Comparison of ENCODE assay signal across 23 cellular contexts in the genomic region with DNA sequence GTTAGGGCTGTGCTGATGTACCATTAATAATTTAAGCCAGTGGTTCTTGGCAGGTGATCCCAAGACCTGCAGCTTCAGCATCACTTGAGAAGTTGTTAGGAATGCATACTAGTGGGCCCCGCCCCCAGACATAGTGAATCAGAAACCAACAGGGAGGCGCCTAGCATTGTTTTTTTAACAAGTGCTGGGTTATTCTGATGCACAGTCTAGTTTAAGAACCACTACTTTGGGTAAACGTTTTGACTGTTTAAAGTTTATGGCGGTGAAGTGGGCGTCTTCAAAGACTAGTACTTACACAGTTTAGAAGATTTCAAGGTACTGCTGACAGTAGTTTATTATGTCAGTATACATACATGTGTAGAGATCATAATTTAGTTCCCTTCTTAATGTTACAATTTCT.
"Had no signal": no experiment of that assay in that cellular context is flagged by ENCODE, and none has a peak within 500 bp of the region (broad histone marks: within the 10 kb centered on the region; RNA-seq: fewer than 3 reads in every experiment).

No MANE protein-coding gene starts in this region.

- H3K27ac ChIP-seq: heart right ventricle, left lung, pancreas, psoas muscle, right atrium auricular region, spleen, upper lobe of right lung, VCaP had no signal

- H3K27me3 Mint-ChIP-seq: activated naive CD8-positive, alpha-beta T cell treated with anti-CD3 and anti-CD28 coated beads, Interleukin-2, amount 10 ng/mL, durations not matched to agents 7 days and 5 days; naive thymus-derived CD8-positive, alpha-beta T cell had no signal

- H3K27ac Mint-ChIP-seq: activated naive CD8-positive, alpha-beta T cell treated with anti-CD3 and anti-CD28 coated beads, Interleukin-2, amount 10 ng/mL, durations not matched to agents 7 days and 5 days; activated T-helper 2 cell treated with anti-CD3 and anti-CD28 coated beads, Interferon-gamma antibody, Interleukin-2, Interleukin-4, amounts not matched to agents 10 μg/mL and 5 μg/mL and 100 μg/mL, durations not matched to agents 14 hours and 24 hours and 36 hours had no signal

- H3K4me3 ChIP-seq: heart right ventricle, left lung, lung, pancreas, psoas muscle, right atrium auricular region, spleen, upper lobe of right lung had no signal

- H3K4me3 Mint-ChIP-seq: activated naive CD8-positive, alpha-beta T cell treated with anti-CD3 and anti-CD28 coated beads, Interleukin-2, amount 10 ng/mL, durations not matched to agents 7 days and 5 days; naive thymus-derived CD8-positive, alpha-beta T cell had no signal

- H3K27me3 ChIP-seq: left lung, pancreas, right atrium auricular region, spleen, upper lobe of right lung had no signal

- H3K9me3 ChIP-seq: heart right ventricle, left lung, pancreas, psoas muscle, right atrium auricular region, SK-N-SH, spleen, upper lobe of right lung had no signal

- H3K36me3 Mint-ChIP-seq: activated naive CD8-positive, alpha-beta T cell treated with anti-CD3 and anti-CD28 coated beads, Interleukin-2, amount 10 ng/mL, durations not matched to agents 7 days and 5 days had no signal

- H3K4me1 Mint-ChIP-seq: activated naive CD8-positive, alpha-beta T cell treated with anti-CD3 and anti-CD28 coated beads, Interleukin-2, amount 10 ng/mL, durations not matched to agents 7 days and 5 days; naive thymus-derived CD8-positive, alpha-beta T cell had no signal

- ATAC-seq: activated CD4-positive, CD25-positive, alpha-beta regulatory T cell treated with anti-CD3 and anti-CD28 coated beads, Interleukin-2, amount 50 U/mL, for 24 hours; heart right ventricle; left lung; naive thymus-derived CD8-positive, alpha-beta T cell; pancreas; psoas muscle; stimulated activated naive CD8-positive, alpha-beta T cell treated with anti-CD3 and anti-CD28 coated beads, Interleukin-15, Interleukin-2, amounts not matched to agents 100 U/mL and 50 U/mL, for 24 hours; upper lobe of right lung had no signal

- H3K4me1 ChIP-seq: heart right ventricle, left lung, pancreas, psoas muscle, right atrium auricular region, spleen, upper lobe of right lung had no signal

- H3K4me2 ChIP-seq: SK-N-SH had no signal

- DNase-seq: activated naive CD4-positive, alpha-beta T cell treated with Interleukin-2 at 50 U/mL for 16 hours; activated naive CD8-positive, alpha-beta T cell treated with anti-CD3 and anti-CD28 coated beads, Interleukin-2, amount 10 ng/mL, durations not matched to agents 7 days and 5 days; amniotic stem cell; cerebellar nuclear complex; cortex of kidney; erythroblast; foreskin fibroblast; heart right ventricle; left lung; naive thymus-derived CD8-positive, alpha-beta T cell; pancreas; psoas muscle; SK-N-SH; spleen; stimulated activated CD4-positive, alpha-beta T cell treated with anti-CD3 and anti-CD28 coated beads, Interleukin-4, amount 100 ng/mL, for 24 hours; stimulated activated naive CD8-positive, alpha-beta T cell treated with anti-CD3 and anti-CD28 coated beads, Interleukin-15, Interleukin-2, amounts not matched to agents 100 U/mL and 50 U/mL, for 24 hours; T-helper 2 cell; upper lobe of right lung had no signal

- H3K9ac ChIP-seq: SK-N-SH had no signal

- H3K9me3 Mint-ChIP-seq: activated naive CD8-positive, alpha-beta T cell treated with anti-CD3 and anti-CD28 coated beads, Interleukin-2, amount 10 ng/mL, durations not matched to agents 7 days and 5 days; activated T-helper 2 cell treated with anti-CD3 and anti-CD28 coated beads, Interferon-gamma antibody, Interleukin-2, Interleukin-4, amounts not matched to agents 10 μg/mL and 5 μg/mL and 100 μg/mL, durations not matched to agents 14 hours and 24 hours and 36 hours; naive thymus-derived CD8-positive, alpha-beta T cell had no signal

- H3K9me2 ChIP-seq: SK-N-SH had no signal
